In the genomic region with DNA sequence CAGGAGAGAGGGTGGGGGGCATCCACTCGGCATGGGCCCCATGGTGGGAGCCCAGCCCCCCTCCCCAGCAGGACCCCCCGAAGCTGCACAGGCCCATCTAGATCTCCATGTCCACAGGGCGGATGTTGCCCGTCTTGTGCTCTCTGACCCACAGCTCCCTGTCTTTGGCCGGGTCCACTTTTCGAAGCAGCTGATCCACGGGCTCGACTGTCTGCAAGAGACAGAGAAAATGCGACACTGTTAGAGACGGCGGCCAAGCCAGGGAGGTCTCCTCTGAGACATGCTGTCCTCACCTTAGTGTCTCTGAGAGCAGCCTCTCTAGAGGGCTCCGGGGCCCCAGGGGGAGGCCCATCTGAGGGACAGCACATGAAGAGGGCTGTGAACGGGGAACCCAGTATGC, we compare ENCODE assay signal across 38 cellular contexts. TPM values are rescaled to one million over a fixed set of nuclear protein-coding genes. Genes with fewer than 3 reads are reported as not detected.
"Had no signal": no experiment of that assay in that cellular context is flagged by ENCODE, and none has a peak within 500 bp of the region (broad histone marks: within the 10 kb centered on the region; RNA-seq: fewer than 3 reads in every experiment).

No MANE protein-coding gene starts in this region.

- H3K36me3 ChIP-seq: MG63 had no signal

- DNase-seq: Karpas-422, Kasumi-1, KG1, MG63, MM.1S, MV-4-11, NCI-H1048, NCI-H1092, NCI-H1092 treated with DMSO at 0.1 percent for 48 hours, NCI-H1105, NCI-H1105 treated with DMSO at 0.1 percent for 48 hours, NCI-H1417 treated with DMSO at 0.1 percent for 48 hours, NCI-H1436, NCI-H1436 treated with DMSO at 0.1 percent for 48 hours, NCI-H146, NCI-H1694, NCI-H1694 treated with DMSO at 0.1 percent for 48 hours, NCI-H187, NCI-H187 treated with DMSO at 0.1 percent for 48 hours, NCI-H1930, NCI-H2029, NCI-H2029 treated with DMSO at 0.1 percent for 48 hours, NCI-H2081, NCI-H2081 treated with DMSO at 0.1 percent for 48 hours, NCI-H2107, NCI-H2171, NCI-H2227 treated with DMSO at 0.1 percent for 48 hours, NCI-H226, NCI-H345, NCI-H446, NCI-H446 treated with DMSO at 0.1 percent for 48 hours, NCI-H510A, NCI-H510A treated with DMSO at 0.1 percent for 48 hours had no signal

- H3K9me3 ChIP-seq: MG63 had no signal

- H3K27me3 ChIP-seq: MG63 had no signal

- H3K4me3 ChIP-seq: MG63 had no signal

- H3K27ac ChIP-seq: KMS-11 had no signal

RNA-seq across cellular contexts. Expression of gene RCVRN, which starts 12.1 kb away (rescaled TPM):
- total RNA-seq: LHCN-M2, M059J, MCF 10A, NCI-H460 had no signal
